In the genomic region with DNA sequence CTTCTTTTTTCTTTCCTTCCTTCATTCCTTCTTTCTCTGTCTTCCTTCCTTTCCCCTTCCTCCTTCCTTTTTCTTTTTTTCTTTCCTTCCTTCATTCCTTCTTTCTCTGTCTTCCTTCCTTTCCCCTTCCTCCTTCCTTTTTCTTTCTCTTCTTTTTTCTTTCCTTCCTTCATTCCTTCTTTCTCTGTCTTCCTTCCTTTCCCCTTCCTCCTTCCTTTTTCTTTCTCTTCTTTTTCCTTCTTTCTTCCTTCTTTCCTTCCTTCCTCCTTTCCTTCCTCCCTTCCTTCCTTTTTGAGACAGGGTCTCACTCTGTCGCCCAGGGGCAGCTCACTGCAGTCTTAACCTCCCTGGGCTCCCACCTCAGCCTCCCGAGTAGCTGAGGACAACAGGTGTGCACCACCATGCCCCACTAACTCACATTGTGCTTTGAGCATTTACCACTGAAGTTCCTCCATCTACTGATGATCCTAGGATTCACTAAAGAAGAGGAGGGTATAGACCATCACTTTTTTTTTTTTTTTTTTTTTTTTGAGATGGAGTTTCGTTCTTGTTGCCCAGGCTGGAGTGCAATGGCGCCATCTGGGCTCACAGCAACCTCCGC, we compare ENCODE assay signal across 15 cellular contexts. TPM values are rescaled to one million over a fixed set of nuclear protein-coding genes. Genes with fewer than 3 reads are reported as not detected.
DNase-seq lines count a peak whose midpoint lies in the region; ATAC-seq and TF ChIP-seq lines count a peak whose summit lies in the region.
"Not testable (repeated sequence)": the region's sequence is repeated elsewhere in the genome, so short reads cannot be mapped to it uniquely, and the experiment has no call there.
"Had no signal": no experiment of that assay in that cellular context is flagged by ENCODE, and none has a peak within 500 bp of the region (broad histone marks: within the 10 kb centered on the region; RNA-seq: fewer than 3 reads in every experiment).

No MANE protein-coding gene starts in this region.

- H3K79me2 ChIP-seq in KMS-11 (ENCODE audit: insufficient read depth, low read depth) = not testable (repeated sequence)

- peak overlapping the region; percentile 84 for H3K27ac Mint-ChIP-seq in CD4-positive, alpha-beta T cell
- peak overlapping the region; percentile 84 for H3K27ac Mint-ChIP-seq in activated CD8-positive, alpha-beta T cell treated with anti-CD3 and anti-CD28 coated beads, Interleukin-2, amount 10 ng/mL, durations not matched to agents 7 days and 5 days
- peak overlapping the region; percentile 84 to 98 (median 94) for H3K27ac Mint-ChIP-seq in naive B cell
- H3K27ac Mint-ChIP-seq in stimulated activated effector memory CD8-positive, alpha-beta T cell treated with anti-CD3 and anti-CD28 coated beads, Interleukin-12 subunit alpha, Interleukin-12 subunit beta, amount 100 ng/mL, for 72 hours = peak overlapping the region; percentile 88

- peak overlapping the region; percentile 84; the same call in 1 of the 2 replicates for H2AFZ ChIP-seq in KMS-11 (ENCODE audit: low read depth)

- not testable (repeated sequence) for H3K4me3 ChIP-seq in KMS-11 (IDR thresholded peaks at IDR 0.05; ENCODE audit: insufficient read depth, low read depth, low read length)
- H3K4me3 ChIP-seq in SK-N-MC (peak overlapping the region; percentile 99), adipocyte (ENCODE audit: low read length) (peak overlapping the region; percentile 85), esophagus squamous epithelium (peak overlapping the region in 3 of 4 donors; percentile 70 to 88 (median 85))

- TF ChIP-seq POLR2A in esophagus squamous epithelium (IDR thresholded peaks at IDR 0.05) = not testable (repeated sequence)

- POLR2A ChIA-PET in CD4-positive, alpha-beta T cell (lab: Charles Lee) = interaction anchor here (0.7 to 1.1 kb wide), 3 partner anchors 25 to 52 kb away, joined by 3 to 5 read pairs (median 3); a partner anchor contains a TSS
- POLR2A ChIA-PET in activated CD8-positive, alpha-beta T cell treated with anti-CD3 and anti-CD28 coated beads, Interleukin-2, amount 10 ng/mL, durations not matched to agents 7 days and 5 days (lab: Charles Lee) = not testable (repeated sequence)

- TF ChIP-seq CTCF in CD4-positive, alpha-beta T cell (IDR thresholded peaks at IDR 0.05); esophagus squamous epithelium (IDR thresholded peaks at IDR 0.05): not testable (repeated sequence)
- TF ChIP-seq CTCF in KMS-11 (conservative IDR thresholded peaks at IDR 0.05; ENCODE audit: low read depth, low read length) = peak; percentile 24

- peaks cover 40% of the 10 kb centered on the region for H3K27me3 Mint-ChIP-seq in CD4-positive, alpha-beta T cell
- peaks cover 33% of the 10 kb centered on the region for H3K27me3 Mint-ChIP-seq in activated CD8-positive, alpha-beta T cell treated with anti-CD3 and anti-CD28 coated beads, Interleukin-2, amount 10 ng/mL, durations not matched to agents 7 days and 5 days (ENCODE audit: low read depth)
- peaks cover 28 to 37% (median 34%) of the 10 kb centered on the region in 3 donors for H3K27me3 Mint-ChIP-seq in naive B cell

- CTCF ChIA-PET in CD4-positive, alpha-beta T cell (lab: Charles Lee) = interaction anchor here (0.6 to 3.9 kb wide), 11 partner anchors 7 to 188 kb away, joined by 3 to 19 read pairs (median 5); a partner anchor contains a TSS
- CTCF ChIA-PET in activated CD8-positive, alpha-beta T cell treated with anti-CD3 and anti-CD28 coated beads, Interleukin-2, amount 10 ng/mL, durations not matched to agents 7 days and 5 days (lab: Charles Lee) = interaction anchor here (0.6 to 4.4 kb wide), 7 partner anchors 9 to 176 kb away, joined by 3 to 40 read pairs (median 5); a partner anchor contains a TSS

- H3K27ac ChIP-seq in CD4-positive, alpha-beta T cell (ENCODE audit: low read depth, low read length); KMS-11: not testable (repeated sequence)
- H3K27ac ChIP-seq in SK-N-MC (0 out of 2 replicates have a peak overlapping the region, but pooled peaks have one; percentile 71), esophagus squamous epithelium (peak overlapping the region in 2 of 4 donors; percentile 90 to 93)

- H3K4me3 Mint-ChIP-seq in CD4-positive, alpha-beta T cell = peak overlapping the region; percentile 85
- H3K4me3 Mint-ChIP-seq in activated CD8-positive, alpha-beta T cell treated with anti-CD3 and anti-CD28 coated beads, Interleukin-2, amount 10 ng/mL, durations not matched to agents 7 days and 5 days = peak overlapping the region; percentile 78
- H3K4me3 Mint-ChIP-seq in naive B cell = peak overlapping the region; percentile 79 to 94 (median 91)
- peak overlapping the region; percentile 74 for H3K4me3 Mint-ChIP-seq in stimulated activated effector memory CD8-positive, alpha-beta T cell treated with anti-CD3 and anti-CD28 coated beads, Interleukin-12 subunit alpha, Interleukin-12 subunit beta, amount 100 ng/mL, for 72 hours

- peak overlapping the region; percentile 89; the same call in 1 of the 2 replicates for H3K4me2 ChIP-seq in KMS-11

- not testable (repeated sequence) for H3K9me3 Mint-ChIP-seq in CD4-positive, alpha-beta T cell; activated CD8-positive, alpha-beta T cell treated with anti-CD3 and anti-CD28 coated beads, Interleukin-2, amount 10 ng/mL, durations not matched to agents 7 days and 5 days (ENCODE audit: insufficient read depth); naive B cell; stimulated activated effector memory CD8-positive, alpha-beta T cell treated with anti-CD3 and anti-CD28 coated beads, Interleukin-12 subunit alpha, Interleukin-12 subunit beta, amount 100 ng/mL, for 72 hours

- not testable (repeated sequence) for H3K9me3 ChIP-seq in CD4-positive, alpha-beta T cell (ENCODE audit: control insufficient read depth, low read length); SK-N-MC (ENCODE audit: low read depth, low read length); adipocyte (ENCODE audit: control insufficient read depth, low read length); esophagus squamous epithelium

- WGBS in esophagus squamous epithelium, 2 donors = 44 to 67% methylated on average over 2 to 4 of the region's 5 CpGs

- H3K36me3 Mint-ChIP-seq in CD4-positive, alpha-beta T cell (ENCODE audit: low read depth) = peaks cover 38% of the 10 kb centered on the region
- H3K36me3 Mint-ChIP-seq in activated CD8-positive, alpha-beta T cell treated with anti-CD3 and anti-CD28 coated beads, Interleukin-2, amount 10 ng/mL, durations not matched to agents 7 days and 5 days (ENCODE audit: low read depth) = peaks cover 28% of the 10 kb centered on the region
- peaks cover 3 to 31% of the 10 kb centered on the region in 2 donors for H3K36me3 Mint-ChIP-seq in naive B cell
- H3K36me3 Mint-ChIP-seq in stimulated activated effector memory CD8-positive, alpha-beta T cell treated with anti-CD3 and anti-CD28 coated beads, Interleukin-12 subunit alpha, Interleukin-12 subunit beta, amount 100 ng/mL, for 72 hours = peaks cover 50% of the 10 kb centered on the region

- not testable (repeated sequence) for H3K36me3 ChIP-seq in KMS-11 (ENCODE audit: insufficient read depth); adipocyte (ENCODE audit: control insufficient read depth, insufficient read depth, low read length, severe bottlenecking)
- H3K36me3 ChIP-seq in SK-N-MC (ENCODE audit: insufficient read depth, low read length) (peaks cover 15% of the 10 kb centered on the region), esophagus squamous epithelium (peaks cover 0 to 34% (median 8%) of the 10 kb centered on the region in 3 donors)

- H3K27me3 ChIP-seq in CD4-positive, alpha-beta T cell (ENCODE audit: control insufficient read depth, insufficient read depth, low read length) = peaks cover 32% of the 10 kb centered on the region
- H3K27me3 ChIP-seq in KMS-11 (ENCODE audit: insufficient read depth, low read depth) (peaks cover 33% of the 10 kb centered on the region), adipocyte (replicated peaks; ENCODE audit: control insufficient read depth, insufficient read depth, low read length) (peaks cover 27% of the 10 kb centered on the region), esophagus squamous epithelium (peaks cover 3 to 38% (median 11%) of the 10 kb centered on the region in 4 donors)

- DNase-seq in CD4-positive, alpha-beta T cell; SK-N-MC (ENCODE audit: low read depth, low spot score); activated CD8-positive, alpha-beta T cell treated with anti-CD3 and anti-CD28 coated beads, Interleukin-2, amount 10 ng/mL, durations not matched to agents 7 days and 5 days; adipocyte (ENCODE audit: low read depth); esophagus squamous epithelium (lab: John Stamatoyannopoulos, UW); naive B cell; stimulated activated effector memory CD8-positive, alpha-beta T cell treated with anti-CD3 and anti-CD28 coated beads, Interleukin-12 subunit alpha, Interleukin-12 subunit beta, amount 100 ng/mL, for 72 hours (ENCODE audit: low spot score in 2 of 2): not testable (repeated sequence)

- intact Hi-C loops in CD4-positive, alpha-beta T cell (cut with DNase I, micrococcal nuclease) = loop anchor here in 1 of 2 experiments (5.0 to 10.0 kb wide), 2 partner anchors 112 to 449 kb away; a partner anchor contains a TSS
- intact Hi-C loops in esophagus squamous epithelium (cut with DNase I) = not testable (repeated sequence)

- ATAC-seq in CD4-positive, alpha-beta T cell (ENCODE audit: poor library complexity); activated CD8-positive, alpha-beta T cell treated with anti-CD3 and anti-CD28 coated beads, Interleukin-2, amount 10 ng/mL, durations not matched to agents 7 days and 5 days; naive B cell (ENCODE audit: low read depth in 2 of 2); stimulated activated effector memory CD8-positive, alpha-beta T cell treated with anti-CD3 and anti-CD28 coated beads, Interleukin-12 subunit alpha, Interleukin-12 subunit beta, amount 100 ng/mL, for 72 hours: not testable (repeated sequence)

- H3K4me1 Mint-ChIP-seq in CD4-positive, alpha-beta T cell (ENCODE audit: low read depth) = peaks cover 41% of the 10 kb centered on the region
- peaks cover 64% of the 10 kb centered on the region for H3K4me1 Mint-ChIP-seq in activated CD8-positive, alpha-beta T cell treated with anti-CD3 and anti-CD28 coated beads, Interleukin-2, amount 10 ng/mL, durations not matched to agents 7 days and 5 days (ENCODE audit: low read depth)
- H3K4me1 Mint-ChIP-seq in naive B cell = peaks cover 41 to 64% (median 51%) of the 10 kb centered on the region in 3 donors
- H3K4me1 Mint-ChIP-seq in stimulated activated effector memory CD8-positive, alpha-beta T cell treated with anti-CD3 and anti-CD28 coated beads, Interleukin-12 subunit alpha, Interleukin-12 subunit beta, amount 100 ng/mL, for 72 hours = peaks cover 54% of the 10 kb centered on the region

- not testable (repeated sequence) for H3K9ac ChIP-seq in KMS-11; SK-N-MC (ENCODE audit: insufficient read length); adipocyte (ENCODE audit: low read length)

- H3K4me1 ChIP-seq in KMS-11 (ENCODE audit: low read depth, poor library complexity, severe bottlenecking) (peaks cover 16% of the 10 kb centered on the region), esophagus squamous epithelium (peaks cover 7 to 55% (median 18%) of the 10 kb centered on the region in 3 donors)
- not testable (repeated sequence) for H3K4me1 ChIP-seq in adipocyte (ENCODE audit: control insufficient read depth, insufficient read depth, low read length)

- not testable (repeated sequence) for H4K20me1 ChIP-seq in KMS-11 (ENCODE audit: insufficient read depth)

RNA-seq across cellular contexts. Expression of a gene that starts 2.9 kb away (rescaled TPM):
- total RNA-seq in CD4-positive, alpha-beta T cell = not detected
- under 1 TPM in 1 of 2 experiments, not detected in 1; 0.16 TPM for total RNA-seq in activated CD8-positive, alpha-beta T cell treated with anti-CD3 and anti-CD28 coated beads, Interleukin-2, amount 10 ng/mL, durations not matched to agents 7 days and 5 days
- 1 to 10 TPM in 1 of 4 donors, under 1 TPM in 3; 0.13 to 1.5 (median 0.40) TPM for total RNA-seq in esophagus squamous epithelium
- polyA plus RNA-seq in naive B cell (ENCODE audit: low read depth in 6 of 6) = not detected
- total RNA-seq: foreskin keratinocyte, SJSA1 had no signal

RNA-seq across cellular contexts. Expression of a gene that starts 7.4 kb away (rescaled TPM):
- 100 to 1,000 TPM; 145 to 151 TPM for total RNA-seq in CD4-positive, alpha-beta T cell
- 100 to 1,000 TPM; 128 to 129 TPM for total RNA-seq in activated CD8-positive, alpha-beta T cell treated with anti-CD3 and anti-CD28 coated beads, Interleukin-2, amount 10 ng/mL, durations not matched to agents 7 days and 5 days
- 10 to 100 TPM; 54.4 to 91.2 (median 67.2) TPM for total RNA-seq in esophagus squamous epithelium
- polyA plus RNA-seq in naive B cell (ENCODE audit: low read depth in 6 of 6) = 10 to 100 TPM; 70.3 to 95.3 (median 79.0) TPM

RNA-seq across cellular contexts. Expression of a gene that starts 8.8 kb away (rescaled TPM):
- 10 to 100 TPM; 25.1 to 25.8 TPM for total RNA-seq in CD4-positive, alpha-beta T cell
- 10 to 100 TPM; 36.6 to 37.5 TPM for total RNA-seq in activated CD8-positive, alpha-beta T cell treated with anti-CD3 and anti-CD28 coated beads, Interleukin-2, amount 10 ng/mL, durations not matched to agents 7 days and 5 days
- 10 to 100 TPM; 35.9 to 56.5 (median 39.0) TPM for total RNA-seq in esophagus squamous epithelium
- 100 to 1,000 TPM in 1 of 6 donors, 10 to 100 TPM in 5; 54.2 to 103 (median 74.6) TPM for polyA plus RNA-seq in naive B cell (ENCODE audit: low read depth in 6 of 6)

RNA-seq across cellular contexts. Expression of a gene that starts 19.0 kb away (rescaled TPM):
- not detected for total RNA-seq in CD4-positive, alpha-beta T cell
- not detected for total RNA-seq in activated CD8-positive, alpha-beta T cell treated with anti-CD3 and anti-CD28 coated beads, Interleukin-2, amount 10 ng/mL, durations not matched to agents 7 days and 5 days
- not detected for total RNA-seq in esophagus squamous epithelium
- not detected for polyA plus RNA-seq in naive B cell (ENCODE audit: low read depth in 6 of 6)
- total RNA-seq: body of pancreas, endothelial cell of umbilical vein, foreskin keratinocyte, mesenteric fat pad, renal cortical epithelial cell, SJSA1 had no signal
- polyA plus RNA-seq: endothelial cell of umbilical vein, foreskin keratinocyte had no signal

RNA-seq across cellular contexts. Expression of a gene that starts 21.0 kb away (rescaled TPM):
- not detected for total RNA-seq in CD4-positive, alpha-beta T cell
- total RNA-seq in activated CD8-positive, alpha-beta T cell treated with anti-CD3 and anti-CD28 coated beads, Interleukin-2, amount 10 ng/mL, durations not matched to agents 7 days and 5 days = not detected
- not detected for total RNA-seq in esophagus squamous epithelium
- not detected for polyA plus RNA-seq in naive B cell (ENCODE audit: low read depth in 6 of 6)
- total RNA-seq: body of pancreas, endothelial cell of umbilical vein, foreskin keratinocyte, mesenteric fat pad, renal cortical epithelial cell, SJSA1, temporal lobe had no signal
- polyA plus RNA-seq: endothelial cell of umbilical vein, foreskin keratinocyte had no signal
